Comparison of ENCODE assay signal across 23 cellular contexts in genomic region chr1:241598234-241598633, GRCh38. TPM values are rescaled to one million over a fixed set of nuclear protein-coding genes. Genes with fewer than 3 reads are reported as not detected.
A peak's percentile ranks its signal among the peaks of the same experiment; 100 is the strongest.
DNase-seq lines count a peak whose midpoint lies in the region; ATAC-seq and TF ChIP-seq lines count a peak whose summit lies in the region.
"Had no signal": no experiment of that assay in that cellular context is flagged by ENCODE, and none has a peak within 500 bp of the region (broad histone marks: within the 10 kb centered on the region; RNA-seq: fewer than 3 reads in every experiment).

No MANE protein-coding gene starts in this region.

- peak overlapping the region; percentile 91 for H3K27ac ChIP-seq in mesenchymal stem cell (ENCODE audit: low read length, poor library complexity, severe bottlenecking)
- no peak overlapping the region for H3K27ac ChIP-seq in stomach
- H3K27ac ChIP-seq: 22Rv1, KMS-11, left ventricle myocardium inferior had no signal

- H4K8ac ChIP-seq in mesenchymal stem cell (ENCODE audit: low read length): no peak overlapping the region

- no peak overlapping the region for H3K4ac ChIP-seq in mesenchymal stem cell (ENCODE audit: low read depth in 1 of 2, low read length in 2 of 2)

- no peak overlapping the region for H3K4me2 ChIP-seq in mesenchymal stem cell (ENCODE audit: low read length, poor library complexity, severe bottlenecking)
- H3K4me2 ChIP-seq: KMS-11 had no signal

- peaks cover 3% of the 10 kb centered on the region for H3K79me1 ChIP-seq in mesenchymal stem cell (replicated peaks; ENCODE audit: low read length, poor library complexity, severe bottlenecking)

- H3K9me3 ChIP-seq in mesenchymal stem cell (ENCODE audit: control insufficient read depth, low read length) (no peaks in the 10 kb centered on the region), stomach (no peaks in the 10 kb centered on the region)
- H3K9me3 ChIP-seq: left ventricle myocardium inferior had no signal

- H3K36me3 ChIP-seq in mesenchymal stem cell (ENCODE audit: control insufficient read depth in 1 of 2, insufficient read depth in 2 of 2, low read depth in 1 of 2, low read length in 2 of 2) (peaks cover 0 to 5% of the 10 kb centered on the region in 2 experiments), stomach (peaks cover 0 to 23% (median 12%) of the 10 kb centered on the region in 4 donors)

- TF ChIP-seq POLR2A in stomach (IDR thresholded peaks at IDR 0.05): no peak

- H2AK5ac ChIP-seq in mesenchymal stem cell (ENCODE audit: low read length, severe bottlenecking): no peak overlapping the region

- intact Hi-C loops in stomach (cut with DNase I; ENCODE audit: low total_unique reads): no loop called here

- TF ChIP-seq CTCF in stomach (IDR thresholded peaks at IDR 0.05): no peak

- no peak overlapping the region for H2AFZ ChIP-seq in mesenchymal stem cell (ENCODE audit: low read depth, low read length)

- no peak overlapping the region for H3K23ac ChIP-seq in mesenchymal stem cell (ENCODE audit: low read length in 2 of 2)

- H3K18ac ChIP-seq in mesenchymal stem cell (ENCODE audit: low read depth in 1 of 2, low read length in 2 of 2): no peak overlapping the region

- no peak overlapping the region for H2BK120ac ChIP-seq in mesenchymal stem cell (ENCODE audit: low read depth, low read length)

- peak; percentile 43 for ATAC-seq in GM21619 (IDR thresholded peaks at IDR 0.05; ENCODE audit: unreplicated experiment)
- ATAC-seq in HG03469 (IDR thresholded peaks at IDR 0.05; ENCODE audit: unreplicated experiment): peak; percentile 30
- ATAC-seq: activated CD8-positive, alpha-beta T cell treated with anti-CD3 and anti-CD28 coated beads for 36 hours; Panc1 had no signal

- H2BK15ac ChIP-seq in mesenchymal stem cell (ENCODE audit: low read depth, poor library complexity, severe bottlenecking): no peak overlapping the region

- H3K4me1 ChIP-seq in mesenchymal stem cell (ENCODE audit: control insufficient read depth, insufficient read depth, low read depth, low read length) (peaks cover 5% of the 10 kb centered on the region), stomach (no peaks in the 10 kb centered on the region)

- peak overlapping the region; percentile 9 for H2BK5ac ChIP-seq in mesenchymal stem cell (ENCODE audit: low read depth, low read length, poor library complexity, severe bottlenecking)

- H3K9ac ChIP-seq in mesenchymal stem cell (ENCODE audit: low read length): no peak overlapping the region
- H3K9ac ChIP-seq: KMS-11 had no signal

- no peak for TF ChIP-seq EP300 in stomach (IDR thresholded peaks at IDR 0.05)

- DNase-seq in NCI-H1105 treated with DMSO at 0.1 percent for 48 hours (lab: John Stamatoyannopoulos, UW) (peak; percentile 47), NCI-H1105 (lab: John Stamatoyannopoulos, UW) (no peak), mesenchymal stem cell (no peak), stomach (no peak), activated gamma-delta T cell treated with Interleukin-2 at 50 U/mL for 16 hours (no peak)
- DNase-seq in activated T-cell treated with anti-CD3 and anti-CD28 coated beads, Interleukin-2, amount 50 U/mL, for 1 hour: no peak
- DNase-seq: activated CD8-positive, alpha-beta T cell treated with anti-CD3 and anti-CD28 coated beads for 36 hours; CD4-positive, alpha-beta T cell; EL; left ventricle myocardium inferior; NCI-H1417 treated with DMSO at 0.1 percent for 48 hours; NCI-H526; stimulated activated CD4-positive, alpha-beta T cell treated with anti-CD3 and anti-CD28 coated beads, Interleukin-4, amount 100 ng/mL, for 1 hour; stimulated activated CD8-positive, alpha-beta memory T cell treated with anti-CD3 and anti-CD28 coated beads, Interleukin-4, amount 100 ng/mL, for 48 hours; trophoblast cell had no signal

- H3K14ac ChIP-seq in mesenchymal stem cell (ENCODE audit: low read length in 2 of 2): no peak overlapping the region

- 94% methylated on average over 2 of the region's 2 CpGs for WGBS in mesenchymal stem cell
- WGBS in stomach, 5 donors: 76 to 93% (median 92%) methylated on average over 2 of the region's 2 CpGs

- no peak overlapping the region for H3K4me3 ChIP-seq in mesenchymal stem cell (ENCODE audit: insufficient read depth in 1 of 2, low read depth in 1 of 2, low read length in 2 of 2)
- H3K4me3 ChIP-seq in stomach: no peak overlapping the region
- H3K4me3 ChIP-seq: left ventricle myocardium inferior had no signal

- no peak overlapping the region for H2BK12ac ChIP-seq in mesenchymal stem cell (ENCODE audit: low read length in 2 of 2)

- no peak overlapping the region for H4K91ac ChIP-seq in mesenchymal stem cell (ENCODE audit: low read length)

- no peaks in the 10 kb centered on the region for H3K27me3 ChIP-seq in mesenchymal stem cell (ENCODE audit: control insufficient read depth in 1 of 2, insufficient read depth in 1 of 2, low read length in 2 of 2)
- H3K27me3 ChIP-seq in stomach: no peaks in the 10 kb centered on the region

RNA-seq across cellular contexts. Expression of gene CHML, which starts 41.9 kb away (rescaled TPM):
- polyA plus RNA-seq in mesenchymal stem cell (2013, experiment 1 of 2): 7.0 TPM
- 7.2 TPM for polyA plus RNA-seq in mesenchymal stem cell (2013, experiment 2 of 2)
- 10 to 100 TPM in 2 of 5 donors, 1 to 10 TPM in 3; 2.3 to 26.4 (median 5.5) TPM for total RNA-seq in stomach
- polyA plus RNA-seq in stomach: 1 to 10 TPM; 1.1 to 1.7 (median 1.7) TPM

RNA-seq across cellular contexts. Expression of gene OPN3, which starts 41.9 kb away (rescaled TPM):
- 45.4 TPM for polyA plus RNA-seq in mesenchymal stem cell (2013, experiment 1 of 2)
- 49.2 TPM for polyA plus RNA-seq in mesenchymal stem cell (2013, experiment 2 of 2)
- 10 to 100 TPM in 1 of 5 donors, 1 to 10 TPM in 3, not detected in 1; 1.8 to 11.7 (median 7.6) TPM for total RNA-seq in stomach
- polyA plus RNA-seq in stomach: 10 to 100 TPM in 1 of 3 donors, 1 to 10 TPM in 2; 5.8 to 15.1 (median 8.1) TPM

RNA-seq across cellular contexts. Expression of gene WDR64, which starts 53.8 kb away (rescaled TPM):
- polyA plus RNA-seq in mesenchymal stem cell (2013, experiment 1 of 2): not detected
- polyA plus RNA-seq in mesenchymal stem cell (2013, experiment 2 of 2): 0.03 TPM
- not detected for total RNA-seq in stomach
- under 1 TPM in 1 of 3 donors, not detected in 2; 0.61 TPM for polyA plus RNA-seq in stomach
- total RNA-seq: activated CD8-positive, alpha-beta T cell treated with anti-CD3 and anti-CD28 coated beads for 36 hours; activated T-helper 1 cell treated with anti-CD3 and anti-CD28 coated beads, Interleukin-12 subunit alpha, Interleukin-12 subunit beta, Interleukin-2, Interleukin-4 antibody, amounts not matched to agents 30 ng/mL and 10 ng/mL and 1 ng/mL, durations not matched to agents 14 hours and 24 hours and 36 hours; fibroblast of villous mesenchyme; left ventricle myocardium inferior; osteocyte had no signal
